In genomic region chr3:126638790-126639189, GRCh38 we compare ENCODE assay signal across 3 cellular contexts. TPM values are rescaled to one million over a fixed set of nuclear protein-coding genes. Genes with fewer than 3 reads are reported as not detected.
"Had no signal": no experiment of that assay in that cellular context is flagged by ENCODE, and none has a peak within 500 bp of the region (broad histone marks: within the 10 kb centered on the region; RNA-seq: fewer than 3 reads in every experiment).

No MANE protein-coding gene starts in this region.

- H3K4me3 ChIP-seq: GM12878 had no signal

- DNase-seq: GDM1, GF-D8 had no signal

- ATAC-seq: GM12878 had no signal

RNA-seq across cellular contexts. Expression of gene TXNRD3, which starts 16.1 kb away (rescaled TPM):
- total RNA-seq: GM12878 had no signal
- polyA plus RNA-seq: GM12878 had no signal
